ENCODE assay signal across 1 cellular context in genomic region chr15:72231066-72231846, GRCh38.
A peak's percentile ranks its signal among the peaks of the same experiment; 100 is the strongest.
TF ChIP-seq lines count a peak whose summit lies in the region.

Gene PKM, minus strand, starts transcription at chr15:72231190. Its CDS starts 12,093 bp downstream, at chr15:72219097.

TF ChIP-seq in HepG2, 621 proteins besides CTCF, POLR2A, EP300 and RAD21 (continued from another document and continues in another):
- TF ChIP-seq, protein P1, sequence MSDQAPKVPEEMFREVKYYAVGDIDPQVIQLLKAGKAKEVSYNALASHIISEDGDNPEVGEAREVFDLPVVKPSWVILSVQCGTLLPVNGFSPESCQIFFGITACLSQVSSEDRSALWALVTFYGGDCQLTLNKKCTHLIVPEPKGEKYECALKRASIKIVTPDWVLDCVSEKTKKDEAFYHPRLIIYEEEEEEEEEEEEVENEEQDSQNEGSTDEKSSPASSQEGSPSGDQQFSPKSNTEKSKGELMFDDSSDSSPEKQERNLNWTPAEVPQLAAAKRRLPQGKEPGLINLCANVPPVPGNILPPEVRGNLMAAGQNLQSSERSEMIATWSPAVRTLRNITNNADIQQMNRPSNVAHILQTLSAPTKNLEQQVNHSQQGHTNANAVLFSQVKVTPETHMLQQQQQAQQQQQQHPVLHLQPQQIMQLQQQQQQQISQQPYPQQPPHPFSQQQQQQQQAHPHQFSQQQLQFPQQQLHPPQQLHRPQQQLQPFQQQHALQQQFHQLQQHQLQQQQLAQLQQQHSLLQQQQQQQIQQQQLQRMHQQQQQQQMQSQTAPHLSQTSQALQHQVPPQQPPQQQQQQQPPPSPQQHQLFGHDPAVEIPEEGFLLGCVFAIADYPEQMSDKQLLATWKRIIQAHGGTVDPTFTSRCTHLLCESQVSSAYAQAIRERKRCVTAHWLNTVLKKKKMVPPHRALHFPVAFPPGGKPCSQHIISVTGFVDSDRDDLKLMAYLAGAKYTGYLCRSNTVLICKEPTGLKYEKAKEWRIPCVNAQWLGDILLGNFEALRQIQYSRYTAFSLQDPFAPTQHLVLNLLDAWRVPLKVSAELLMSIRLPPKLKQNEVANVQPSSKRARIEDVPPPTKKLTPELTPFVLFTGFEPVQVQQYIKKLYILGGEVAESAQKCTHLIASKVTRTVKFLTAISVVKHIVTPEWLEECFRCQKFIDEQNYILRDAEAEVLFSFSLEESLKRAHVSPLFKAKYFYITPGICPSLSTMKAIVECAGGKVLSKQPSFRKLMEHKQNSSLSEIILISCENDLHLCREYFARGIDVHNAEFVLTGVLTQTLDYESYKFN (CRISPR knock-in tag; conservative IDR thresholded peaks at IDR 0.05) = peak; percentile 63
- peak; percentile 41; the same call in 1 of the 2 replicates for TF ChIP-seq PPARG (CRISPR knock-in tag; conservative IDR thresholded peaks at IDR 0.05)
- TF ChIP-seq ZNF777 (CRISPR knock-in tag; IDR thresholded peaks at IDR 0.05) = no peak
- TF ChIP-seq ZNF512 (CRISPR knock-in tag; IDR thresholded peaks at IDR 0.05) = no peak; the same call in 1 of the 2 replicates
- TF ChIP-seq, protein P2, sequence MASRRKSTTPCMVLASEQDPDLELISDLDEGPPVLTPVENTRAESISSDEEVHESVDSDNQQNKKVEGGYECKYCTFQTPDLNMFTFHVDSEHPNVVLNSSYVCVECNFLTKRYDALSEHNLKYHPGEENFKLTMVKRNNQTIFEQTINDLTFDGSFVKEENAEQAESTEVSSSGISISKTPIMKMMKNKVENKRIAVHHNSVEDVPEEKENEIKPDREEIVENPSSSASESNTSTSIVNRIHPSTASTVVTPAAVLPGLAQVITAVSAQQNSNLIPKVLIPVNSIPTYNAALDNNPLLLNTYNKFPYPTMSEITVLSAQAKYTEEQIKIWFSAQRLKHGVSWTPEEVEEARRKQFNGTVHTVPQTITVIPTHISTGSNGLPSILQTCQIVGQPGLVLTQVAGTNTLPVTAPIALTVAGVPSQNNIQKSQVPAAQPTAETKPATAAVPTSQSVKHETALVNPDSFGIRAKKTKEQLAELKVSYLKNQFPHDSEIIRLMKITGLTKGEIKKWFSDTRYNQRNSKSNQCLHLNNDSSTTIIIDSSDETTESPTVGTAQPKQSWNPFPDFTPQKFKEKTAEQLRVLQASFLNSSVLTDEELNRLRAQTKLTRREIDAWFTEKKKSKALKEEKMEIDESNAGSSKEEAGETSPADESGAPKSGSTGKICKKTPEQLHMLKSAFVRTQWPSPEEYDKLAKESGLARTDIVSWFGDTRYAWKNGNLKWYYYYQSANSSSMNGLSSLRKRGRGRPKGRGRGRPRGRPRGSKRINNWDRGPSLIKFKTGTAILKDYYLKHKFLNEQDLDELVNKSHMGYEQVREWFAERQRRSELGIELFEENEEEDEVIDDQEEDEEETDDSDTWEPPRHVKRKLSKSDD (CRISPR knock-in tag; IDR thresholded peaks at IDR 0.05; ENCODE audit: low read depth) = no peak; the same call in 1 of the 2 replicates
- TF ChIP-seq RORA (CRISPR knock-in tag; IDR thresholded peaks at IDR 0.05) = no peak
- TF ChIP-seq, protein P3, sequence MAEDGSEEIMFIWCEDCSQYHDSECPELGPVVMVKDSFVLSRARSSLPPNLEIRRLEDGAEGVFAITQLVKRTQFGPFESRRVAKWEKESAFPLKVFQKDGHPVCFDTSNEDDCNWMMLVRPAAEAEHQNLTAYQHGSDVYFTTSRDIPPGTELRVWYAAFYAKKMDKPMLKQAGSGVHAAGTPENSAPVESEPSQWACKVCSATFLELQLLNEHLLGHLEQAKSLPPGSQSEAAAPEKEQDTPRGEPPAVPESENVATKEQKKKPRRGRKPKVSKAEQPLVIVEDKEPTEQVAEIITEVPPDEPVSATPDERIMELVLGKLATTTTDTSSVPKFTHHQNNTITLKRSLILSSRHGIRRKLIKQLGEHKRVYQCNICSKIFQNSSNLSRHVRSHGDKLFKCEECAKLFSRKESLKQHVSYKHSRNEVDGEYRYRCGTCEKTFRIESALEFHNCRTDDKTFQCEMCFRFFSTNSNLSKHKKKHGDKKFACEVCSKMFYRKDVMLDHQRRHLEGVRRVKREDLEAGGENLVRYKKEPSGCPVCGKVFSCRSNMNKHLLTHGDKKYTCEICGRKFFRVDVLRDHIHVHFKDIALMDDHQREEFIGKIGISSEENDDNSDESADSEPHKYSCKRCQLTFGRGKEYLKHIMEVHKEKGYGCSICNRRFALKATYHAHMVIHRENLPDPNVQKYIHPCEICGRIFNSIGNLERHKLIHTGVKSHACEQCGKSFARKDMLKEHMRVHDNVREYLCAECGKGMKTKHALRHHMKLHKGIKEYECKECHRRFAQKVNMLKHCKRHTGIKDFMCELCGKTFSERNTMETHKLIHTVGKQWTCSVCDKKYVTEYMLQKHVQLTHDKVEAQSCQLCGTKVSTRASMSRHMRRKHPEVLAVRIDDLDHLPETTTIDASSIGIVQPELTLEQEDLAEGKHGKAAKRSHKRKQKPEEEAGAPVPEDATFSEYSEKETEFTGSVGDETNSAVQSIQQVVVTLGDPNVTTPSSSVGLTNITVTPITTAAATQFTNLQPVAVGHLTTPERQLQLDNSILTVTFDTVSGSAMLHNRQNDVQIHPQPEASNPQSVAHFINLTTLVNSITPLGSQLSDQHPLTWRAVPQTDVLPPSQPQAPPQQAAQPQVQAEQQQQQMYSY (CRISPR knock-in tag; IDR thresholded peaks at IDR 0.05) = peak; percentile 24; the same call in 1 of the 2 replicates
- no peak for TF ChIP-seq ZNF446 (CRISPR knock-in tag; IDR thresholded peaks at IDR 0.05)
- TF ChIP-seq TMF1 (CRISPR knock-in tag; IDR thresholded peaks at IDR 0.05; ENCODE audit: low read depth) = no peak
- TF ChIP-seq, protein P4, sequence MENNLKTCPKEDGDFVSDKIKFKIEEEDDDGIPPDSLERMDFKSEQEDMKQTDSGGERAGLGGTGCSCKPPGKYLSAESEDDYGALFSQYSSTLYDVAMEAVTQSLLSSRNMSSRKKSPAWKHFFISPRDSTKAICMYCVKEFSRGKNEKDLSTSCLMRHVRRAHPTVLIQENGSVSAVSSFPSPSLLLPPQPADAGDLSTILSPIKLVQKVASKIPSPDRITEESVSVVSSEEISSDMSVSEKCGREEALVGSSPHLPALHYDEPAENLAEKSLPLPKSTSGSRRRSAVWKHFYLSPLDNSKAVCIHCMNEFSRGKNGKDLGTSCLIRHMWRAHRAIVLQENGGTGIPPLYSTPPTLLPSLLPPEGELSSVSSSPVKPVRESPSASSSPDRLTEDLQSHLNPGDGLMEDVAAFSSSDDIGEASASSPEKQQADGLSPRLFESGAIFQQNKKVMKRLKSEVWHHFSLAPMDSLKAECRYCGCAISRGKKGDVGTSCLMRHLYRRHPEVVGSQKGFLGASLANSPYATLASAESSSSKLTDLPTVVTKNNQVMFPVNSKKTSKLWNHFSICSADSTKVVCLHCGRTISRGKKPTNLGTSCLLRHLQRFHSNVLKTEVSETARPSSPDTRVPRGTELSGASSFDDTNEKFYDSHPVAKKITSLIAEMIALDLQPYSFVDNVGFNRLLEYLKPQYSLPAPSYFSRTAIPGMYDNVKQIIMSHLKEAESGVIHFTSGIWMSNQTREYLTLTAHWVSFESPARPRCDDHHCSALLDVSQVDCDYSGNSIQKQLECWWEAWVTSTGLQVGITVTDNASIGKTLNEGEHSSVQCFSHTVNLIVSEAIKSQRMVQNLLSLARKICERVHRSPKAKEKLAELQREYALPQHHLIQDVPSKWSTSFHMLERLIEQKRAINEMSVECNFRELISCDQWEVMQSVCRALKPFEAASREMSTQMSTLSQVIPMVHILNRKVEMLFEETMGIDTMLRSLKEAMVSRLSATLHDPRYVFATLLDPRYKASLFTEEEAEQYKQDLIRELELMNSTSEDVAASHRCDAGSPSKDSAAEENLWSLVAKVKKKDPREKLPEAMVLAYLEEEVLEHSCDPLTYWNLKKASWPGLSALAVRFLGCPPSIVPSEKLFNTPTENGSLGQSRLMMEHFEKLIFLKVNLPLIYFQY (CRISPR knock-in tag; IDR thresholded peaks at IDR 0.05; ENCODE audit: borderline replicate concordance) = peak; percentile 32; the same call in 1 of the 2 replicates
- TF ChIP-seq ZBTB21 (CRISPR knock-in tag; IDR thresholded peaks at IDR 0.05) = no peak
- no peak for TF ChIP-seq ZKSCAN5 (CRISPR knock-in tag; IDR thresholded peaks at IDR 0.05)
- peak; percentile 80 for TF ChIP-seq MYC (CRISPR knock-in tag; IDR thresholded peaks at IDR 0.05; ENCODE audit: borderline replicate concordance)
- peak; percentile 99 for TF ChIP-seq TAF1 (CRISPR knock-in tag; IDR thresholded peaks at IDR 0.05)
- TF ChIP-seq YY1 (IDR thresholded peaks at IDR 0.05; ENCODE audit: insufficient read depth, insufficient replicate concordance, low read depth, low read length) = peak; percentile 76
- TF ChIP-seq, protein P5, sequence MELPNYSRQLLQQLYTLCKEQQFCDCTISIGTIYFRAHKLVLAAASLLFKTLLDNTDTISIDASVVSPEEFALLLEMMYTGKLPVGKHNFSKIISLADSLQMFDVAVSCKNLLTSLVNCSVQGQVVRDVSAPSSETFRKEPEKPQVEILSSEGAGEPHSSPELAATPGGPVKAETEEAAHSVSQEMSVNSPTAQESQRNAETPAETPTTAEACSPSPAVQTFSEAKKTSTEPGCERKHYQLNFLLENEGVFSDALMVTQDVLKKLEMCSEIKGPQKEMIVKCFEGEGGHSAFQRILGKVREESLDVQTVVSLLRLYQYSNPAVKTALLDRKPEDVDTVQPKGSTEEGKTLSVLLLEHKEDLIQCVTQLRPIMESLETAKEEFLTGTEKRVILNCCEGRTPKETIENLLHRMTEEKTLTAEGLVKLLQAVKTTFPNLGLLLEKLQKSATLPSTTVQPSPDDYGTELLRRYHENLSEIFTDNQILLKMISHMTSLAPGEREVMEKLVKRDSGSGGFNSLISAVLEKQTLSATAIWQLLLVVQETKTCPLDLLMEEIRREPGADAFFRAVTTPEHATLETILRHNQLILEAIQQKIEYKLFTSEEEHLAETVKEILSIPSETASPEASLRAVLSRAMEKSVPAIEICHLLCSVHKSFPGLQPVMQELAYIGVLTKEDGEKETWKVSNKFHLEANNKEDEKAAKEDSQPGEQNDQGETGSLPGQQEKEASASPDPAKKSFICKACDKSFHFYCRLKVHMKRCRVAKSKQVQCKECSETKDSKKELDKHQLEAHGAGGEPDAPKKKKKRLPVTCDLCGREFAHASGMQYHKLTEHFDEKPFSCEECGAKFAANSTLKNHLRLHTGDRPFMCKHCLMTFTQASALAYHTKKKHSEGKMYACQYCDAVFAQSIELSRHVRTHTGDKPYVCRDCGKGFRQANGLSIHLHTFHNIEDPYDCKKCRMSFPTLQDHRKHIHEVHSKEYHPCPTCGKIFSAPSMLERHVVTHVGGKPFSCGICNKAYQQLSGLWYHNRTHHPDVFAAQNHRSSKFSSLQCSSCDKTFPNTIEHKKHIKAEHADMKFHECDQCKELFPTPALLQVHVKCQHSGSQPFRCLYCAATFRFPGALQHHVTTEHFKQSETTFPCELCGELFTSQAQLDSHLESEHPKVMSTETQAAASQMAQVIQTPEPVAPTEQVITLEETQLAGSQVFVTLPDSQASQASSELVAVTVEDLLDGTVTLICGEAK (IDR thresholded peaks at IDR 0.05) = no peak
- TF ChIP-seq, protein P5 (CRISPR knock-in tag; IDR thresholded peaks at IDR 0.05) = no peak
- TF ChIP-seq, protein P6, sequence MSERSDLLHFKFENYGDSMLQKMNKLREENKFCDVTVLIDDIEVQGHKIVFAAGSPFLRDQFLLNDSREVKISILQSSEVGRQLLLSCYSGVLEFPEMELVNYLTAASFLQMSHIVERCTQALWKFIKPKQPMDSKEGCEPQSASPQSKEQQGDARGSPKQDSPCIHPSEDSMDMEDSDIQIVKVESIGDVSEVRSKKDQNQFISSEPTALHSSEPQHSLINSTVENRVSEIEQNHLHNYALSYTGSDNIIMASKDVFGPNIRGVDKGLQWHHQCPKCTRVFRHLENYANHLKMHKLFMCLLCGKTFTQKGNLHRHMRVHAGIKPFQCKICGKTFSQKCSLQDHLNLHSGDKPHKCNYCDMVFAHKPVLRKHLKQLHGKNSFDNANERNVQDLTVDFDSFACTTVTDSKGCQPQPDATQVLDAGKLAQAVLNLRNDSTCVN (CRISPR knock-in tag; IDR thresholded peaks at IDR 0.05; ENCODE audit: borderline replicate concordance) = peak; percentile 72; the same call in 1 of the 2 replicates
- peak; percentile 33; the same call in 1 of the 2 replicates for TF ChIP-seq ZNF333 (CRISPR knock-in tag; IDR thresholded peaks at IDR 0.05; ENCODE audit: borderline replicate concordance)
